ENCODE assay signal across 9 cellular contexts in genomic region chr10:103451091-103451801, GRCh38. TPM values are rescaled to one million over a fixed set of nuclear protein-coding genes. Genes with fewer than 3 reads are reported as not detected.
DNase-seq lines count a peak whose midpoint lies in the region; ATAC-seq and TF ChIP-seq lines count a peak whose summit lies in the region.
"Had no signal": no experiment of that assay in that cellular context is flagged by ENCODE, and none has a peak within 500 bp of the region (broad histone marks: within the 10 kb centered on the region; RNA-seq: fewer than 3 reads in every experiment).

No MANE protein-coding gene starts in this region.

- H3K27ac Mint-ChIP-seq in activated naive CD4-positive, alpha-beta T cell treated with anti-CD3 and anti-CD28 coated beads, Interleukin-2, amount 50 U/mL, for 24 hours = peak overlapping the region; percentile 21

- no peaks in the 10 kb centered on the region for H3K27me3 Mint-ChIP-seq in activated naive CD4-positive, alpha-beta T cell treated with anti-CD3 and anti-CD28 coated beads, Interleukin-2, amount 50 U/mL, for 24 hours

- peak overlapping the region; percentile 89 for H3K4me3 Mint-ChIP-seq in activated naive CD4-positive, alpha-beta T cell treated with anti-CD3 and anti-CD28 coated beads, Interleukin-2, amount 50 U/mL, for 24 hours

- peaks cover 53% of the 10 kb centered on the region for H3K4me1 ChIP-seq in skeletal muscle satellite cell (ENCODE audit: control insufficient read depth, insufficient read depth, low read length)

- peak in 2 of 3 experiments; percentile 3 to 25 for DNase-seq in NCI-H1417 (lab: John Stamatoyannopoulos, UW)
- no peak for DNase-seq in NCI-H1417 treated with DMSO at 0.1 percent for 48 hours (lab: John Stamatoyannopoulos, UW)
- peak; percentile 85 for DNase-seq in left ventricle myocardium superior
- DNase-seq in GOT3 (lab: John Stamatoyannopoulos, UW) = no peak

- ATAC-seq in left ventricle myocardium superior (peak; percentile 75), GM21529 (IDR thresholded peaks at IDR 0.05; ENCODE audit: unreplicated experiment) (no peak)

- intact Hi-C loops in left ventricle myocardium superior (cut with micrococcal nuclease) = no loop called here

- H3K9me3 Mint-ChIP-seq in activated naive CD4-positive, alpha-beta T cell treated with anti-CD3 and anti-CD28 coated beads, Interleukin-2, amount 50 U/mL, for 24 hours = no peaks in the 10 kb centered on the region

- H3K27me3 ChIP-seq in skeletal muscle satellite cell (ENCODE audit: control insufficient read depth, insufficient read depth, low read length) = no peaks in the 10 kb centered on the region

- peaks cover 10% of the 10 kb centered on the region for H3K36me3 Mint-ChIP-seq in activated naive CD4-positive, alpha-beta T cell treated with anti-CD3 and anti-CD28 coated beads, Interleukin-2, amount 50 U/mL, for 24 hours

- no peaks in the 10 kb centered on the region for H3K9me3 ChIP-seq in skeletal muscle satellite cell (replicated peaks; ENCODE audit: low read length)

- peak overlapping the region; percentile 95 for H3K4me2 ChIP-seq in skeletal muscle satellite cell (ENCODE audit: low read length)

- peak overlapping the region; percentile 89 for H3K9ac ChIP-seq in skeletal muscle satellite cell (ENCODE audit: low read depth, low read length)

- peak overlapping the region; percentile 91 for H3K4me3 ChIP-seq in skeletal muscle satellite cell (ENCODE audit: low read length)

- peaks cover 39% of the 10 kb centered on the region for H3K4me1 Mint-ChIP-seq in activated naive CD4-positive, alpha-beta T cell treated with anti-CD3 and anti-CD28 coated beads, Interleukin-2, amount 50 U/mL, for 24 hours

- H3K36me3 ChIP-seq in skeletal muscle satellite cell (ENCODE audit: insufficient read depth, low read length) = peaks cover 33% of the 10 kb centered on the region

TF ChIP-seq in PFSK-1, 5 proteins besides CTCF, POLR2A, EP300 and RAD21:
- TF ChIP-seq REST (IDR thresholded peaks at IDR 0.05; ENCODE audit: insufficient read depth in 1 of 2, low read depth in 2 of 2, low read length in 2 of 2) (no peak), SIN3A (IDR thresholded peaks at IDR 0.05; ENCODE audit: borderline replicate concordance, insufficient read depth, low read length) (no peak), TAF1 (IDR thresholded peaks at IDR 0.05; ENCODE audit: borderline replicate concordance, insufficient read depth, low read length) (peak; percentile 29; the same call in 1 of the 2 replicates), FOXP2 (optimal IDR thresholded peaks at IDR 0.05; ENCODE audit: borderline replicate concordance, extremely low read depth, extremely low read length, insufficient read depth) (peak; percentile 32)
TF ChIP-seq in PFSK-1: peak in this region for 2.

RNA-seq across cellular contexts. Expression of gene CALHM2, which starts 0.9 kb away (rescaled TPM):
- 20.9 TPM for polyA plus RNA-seq in PFSK-1 (2012; ENCODE audit: insufficient read length, low read depth)
- 9.8 TPM for total RNA-seq in left ventricle myocardium superior
- total RNA-seq in skeletal muscle satellite cell (2012; rRNA removed) = 20.8 and 30.1 TPM in 2 replicates

RNA-seq across cellular contexts. Expression of gene CALHM1, which starts 7.5 kb away (rescaled TPM):
- polyA plus RNA-seq in PFSK-1 (2012; ENCODE audit: insufficient read length, low read depth) = not detected
- not detected for total RNA-seq in left ventricle myocardium superior
- total RNA-seq in skeletal muscle satellite cell (2012; rRNA removed) = not detected in 2 replicates
- total RNA-seq: frontal cortex had no signal

RNA-seq across cellular contexts. Expression of gene CALHM3, which starts 27.8 kb away (rescaled TPM):
- polyA plus RNA-seq in PFSK-1 (2012; ENCODE audit: insufficient read length, low read depth) = not detected
- not detected for total RNA-seq in left ventricle myocardium superior
- total RNA-seq in skeletal muscle satellite cell (2012; rRNA removed) = 0.25 TPM in 1 of 2 replicates, not detected in the other
- total RNA-seq: frontal cortex had no signal

RNA-seq across cellular contexts. Expression of gene NEURL1, which starts 42.3 kb away (rescaled TPM):
- polyA plus RNA-seq in PFSK-1 (2012; ENCODE audit: insufficient read length, low read depth) = 0.75 TPM
- total RNA-seq in left ventricle myocardium superior = not detected
- total RNA-seq in skeletal muscle satellite cell (2012; rRNA removed) = 0.25 and 0.66 TPM in 2 replicates

RNA-seq across cellular contexts. Expression of gene PDCD11, which starts 54.8 kb away (rescaled TPM):
- 51.0 TPM for polyA plus RNA-seq in PFSK-1 (2012; ENCODE audit: insufficient read length, low read depth)
- 12.1 TPM for total RNA-seq in left ventricle myocardium superior
- total RNA-seq in skeletal muscle satellite cell (2012; rRNA removed) = 55.3 and 65.4 TPM in 2 replicates

Comparison
In these comparisons a context has a peak if more than half of its experiments do, and no peak if none do; other contexts are left out.
1. DNase-seq: peak in NCI-H1417 (2 of 3) and left ventricle myocardium superior (single experiment); none in NCI-H1417 treated with DMSO at 0.1 percent for 48 hours (single experiment) and GOT3 (single experiment).